Comparison of ENCODE assay signal across 28 cellular contexts in the genomic region with DNA sequence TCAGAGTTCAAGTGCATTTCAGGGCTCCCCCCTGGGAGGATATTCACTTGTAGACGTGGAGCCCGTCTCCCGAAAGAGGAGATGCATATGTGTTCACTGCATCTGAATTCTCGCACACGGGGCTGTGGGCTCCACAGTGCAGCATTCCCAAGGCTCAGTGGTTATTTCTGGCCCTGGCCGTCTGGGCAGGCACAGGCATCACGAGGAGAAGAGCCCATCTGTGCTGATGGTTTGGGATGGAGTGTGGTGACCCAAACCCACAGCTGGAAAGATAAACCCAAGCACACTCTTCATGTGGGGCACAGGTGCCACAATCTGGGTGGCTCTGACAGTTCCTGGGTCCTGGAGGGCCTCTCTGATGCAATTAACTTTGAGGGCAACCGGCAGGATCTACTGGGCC.
"Had no signal": no experiment of that assay in that cellular context is flagged by ENCODE, and none has a peak within 500 bp of the region (broad histone marks: within the 10 kb centered on the region; RNA-seq: fewer than 3 reads in every experiment).

No MANE protein-coding gene starts in this region.

- H3K27me3 ChIP-seq: body of pancreas, esophagus squamous epithelium had no signal

- ATAC-seq: activated CD4-positive, CD25-positive, alpha-beta regulatory T cell treated with anti-CD3 and anti-CD28 coated beads, Interleukin-2, amount 50 U/mL, for 24 hours; activated CD8-positive, alpha-beta T cell treated with anti-CD3 and anti-CD28 coated beads for 36 hours; activated T-cell treated with anti-CD3 and anti-CD28 coated beads, Interleukin-2, amount 50 U/mL, for 4 hours; activated T-helper 17 cell treated with anti-CD3 and anti-CD28 coated beads, Interleukin-2, amount 50 U/mL, for 72 hours; body of pancreas; gastroesophageal sphincter; heart right ventricle; T-helper 17 cell had no signal

- H3K4me3 ChIP-seq: body of pancreas, esophagus squamous epithelium, gastroesophageal sphincter, heart right ventricle had no signal

- H3K36me3 ChIP-seq: esophagus squamous epithelium, gastroesophageal sphincter, heart right ventricle, WERI-Rb-1 had no signal

- H3K9me3 ChIP-seq: body of pancreas, esophagus squamous epithelium, gastroesophageal sphincter, heart right ventricle had no signal

- H3K4me1 ChIP-seq: body of pancreas, esophagus squamous epithelium, gastroesophageal sphincter, heart right ventricle had no signal

- DNase-seq: activated B cell treated with CpG ODN at 0.5 μM for 24 hours; activated CD4-positive, alpha-beta T cell treated with anti-CD3 and anti-CD28 coated beads for 48 hours; activated CD4-positive, alpha-beta T cell treated with anti-CD3 and anti-CD28 coated beads, Interleukin-2, amount 50 U/mL, for 1 hour; activated CD4-positive, alpha-beta T cell treated with anti-CD3 and anti-CD28 coated beads, Interleukin-2, amount 50 U/mL, for 48 hours; activated CD8-positive, alpha-beta memory T cell treated with anti-CD3 and anti-CD28 coated beads for 24 hours; activated CD8-positive, alpha-beta T cell treated with anti-CD3 and anti-CD28 coated beads for 36 hours; activated effector memory CD4-positive, alpha-beta T cell treated with Interleukin-2 at 50 U/mL for 16 hours; activated gamma-delta T cell treated with Interleukin-2 at 50 U/mL for 16 hours; activated naive CD4-positive, alpha-beta T cell treated with anti-CD3 and anti-CD28 coated beads, Interleukin-2, amount 50 U/mL, for 16 hours; activated naive CD4-positive, alpha-beta T cell treated with Interleukin-2 at 50 U/mL for 16 hours; activated T-cell treated with anti-CD3 and anti-CD28 coated beads, Interleukin-2, amount 50 U/mL, for 4 hours; amygdala; aorta; body of pancreas; caudate nucleus; cortex of kidney; dermis blood vessel endothelial cell; effector CD8-positive, alpha-beta T cell; esophagus squamous epithelium; foreskin melanocyte; heart right ventricle; T-helper 17 cell; T1000; WERI-Rb-1 had no signal

- H3K27ac ChIP-seq: body of pancreas, epithelial cell of prostate, esophagus squamous epithelium, gastroesophageal sphincter, heart right ventricle, WERI-Rb-1 had no signal
